ENCODE assay signal across 8 cellular contexts in genomic region chr12:54324617-54325441, GRCh38. TPM values are rescaled to one million over a fixed set of nuclear protein-coding genes. Genes with fewer than 3 reads are reported as not detected.
A peak's percentile ranks its signal among the peaks of the same experiment; 100 is the strongest.
DNase-seq lines count a peak whose midpoint lies in the region; ATAC-seq, FAIRE-seq and TF ChIP-seq lines count a peak whose summit lies in the region.

COPZ1 (plus strand) TSS chr12:54325131; CDS start chr12:54325164, 33 bp downstream.

- peaks cover 0 to 5% of the 10 kb centered on the region in 2 experiments; a peak in 1 of 4 replicates for H3K79me2 ChIP-seq in H1 (ENCODE audit: control insufficient read depth in 1 of 2, insufficient read depth in 2 of 2, low read length in 2 of 2)

- peak within 1 kb of the TSS; percentile 97 for H3K27ac Mint-ChIP-seq in memory B cell

- TF ChIP-seq CTCF in H1 (IDR thresholded peaks at IDR 0.05; ENCODE audit: control extremely low read depth in 1 of 3, insufficient read depth in 1 of 3, low read depth in 1 of 3, low read length in 3 of 3) = peak; percentile 57 to 89 (median 81)

- H2BK120ac ChIP-seq in H1 (replicated peaks; ENCODE audit: low read depth, low read length) = peak within 1 kb of the TSS; percentile 29

- 3% methylated on average over 34 of the region's 34 CpGs; no CpG with 5 or more reads in 1 of the 2 experiments for WGBS in H1 (ENCODE audit: extremely low coverage in 1 of 2, insufficient coverage in 1 of 2, insufficient read length in 1 of 2, insufficient replicate concordance in 2 of 2, low coverage in 1 of 2, low lambda C conversion rate in 2 of 2, missing lambda C conversion rate in 1 of 2), 2 experiments

- no peak within 1 kb of the TSS for H2AK5ac ChIP-seq in H1 (ENCODE audit: low read depth, low read length)

- H3K27me3 ChIP-seq in H1 (replicated peaks in 1 of 4; ENCODE audit: control insufficient read depth in 3 of 4, extremely low read depth in 1 of 4, insufficient read depth in 3 of 4, low read length in 3 of 4) = no peaks in the 10 kb centered on the region

- no peak within 1 kb of the TSS for H2BK15ac ChIP-seq in H1 (ENCODE audit: low read length)

- H3K36me3 Mint-ChIP-seq in memory B cell = no peaks in the 10 kb centered on the region

- no peaks in the 10 kb centered on the region for H3K9me3 Mint-ChIP-seq in memory B cell

- H3K4ac ChIP-seq in H1 (replicated peaks; ENCODE audit: insufficient read length, low read depth, low read length) = no peak within 1 kb of the TSS

- ATAC-seq in GM21367 (IDR thresholded peaks at IDR 0.05; ENCODE audit: unreplicated experiment) (peak; percentile 97), memory B cell (ENCODE audit: low read depth) (peak; percentile 93)

- H2AFZ ChIP-seq in H1 (ENCODE audit: low read length) = peak within 1 kb of the TSS; percentile 96

- no peaks in the 10 kb centered on the region for H3K27me3 Mint-ChIP-seq in memory B cell

- TF ChIP-seq POLR2A in H1 (IDR thresholded peaks at IDR 0.05; ENCODE audit: control extremely low read depth in 1 of 2, low read depth in 2 of 2, low read length in 2 of 2) = peak; percentile 54 to 87

- no peak within 1 kb of the TSS for H2BK20ac ChIP-seq in H1 (ENCODE audit: low read length)

- H3K4me1 Mint-ChIP-seq in memory B cell = peaks cover 17% of the 10 kb centered on the region

- peaks cover 3% of the 10 kb centered on the region; the same call in 1 of the 2 replicates for H3K79me1 ChIP-seq in H1 (ENCODE audit: low read depth, low read length)

- CTCF ChIA-PET in H1 (lab: Charles Lee; ENCODE audit: partially characterized antibody) = interaction anchor here (0.6 to 34.6 kb wide), 34 partner anchors 8 to 536 kb away, joined by 3 to 618 read pairs (median 5); partner anchors contain the start of genes CBX5, HNRNPA1 and NFE2

- peaks cover 4% of the 10 kb centered on the region; the same call in 1 of the 2 replicates for H3K23me2 ChIP-seq in H1 (ENCODE audit: low read depth, low read length)

- FAIRE-seq in HTR-8/SVneo (lab: Jason Lieb, UNC) (peak; percentile 81), H1 (lab: Jason Lieb, UNC) (peak; percentile 81)

- POLR2A ChIA-PET in H1 (lab: Charles Lee; ENCODE audit: partially characterized antibody) = interaction anchor here (0.6 to 16.2 kb wide), 26 partner anchors 9 to 97 kb away, joined by 3 to 166 read pairs (median 4); partner anchors contain the start of genes CBX5, HNRNPA1, ITGA5 and NFE2

- H4K91ac ChIP-seq in H1 (replicated peaks; ENCODE audit: insufficient read length, low read length) = no peak within 1 kb of the TSS

- peak within 1 kb of the TSS; percentile 53; the same call in 1 of the 2 replicates for H2BK12ac ChIP-seq in H1 (ENCODE audit: low read depth, low read length)

- peak within 1 kb of the TSS; percentile 82 for H2BK5ac ChIP-seq in H1 (ENCODE audit: low read depth, low read length)

- peak within 1 kb of the TSS; percentile 43 for H3K56ac ChIP-seq in H1 (replicated peaks; ENCODE audit: insufficient read length, low read depth, low read length)

- no peaks in the 10 kb centered on the region for H3K9me3 ChIP-seq in H1 (ENCODE audit: insufficient read depth in 2 of 2, low read depth in 1 of 2, low read length in 1 of 2)

- peaks cover 0 to 3% of the 10 kb centered on the region in 2 experiments for H4K20me1 ChIP-seq in H1 (replicated peaks in 1 of 2; ENCODE audit: control insufficient read depth in 1 of 2, insufficient read depth in 2 of 2, low read length in 2 of 2)

- H4K8ac ChIP-seq in H1 (ENCODE audit: extremely low read depth, insufficient read depth, low read length) = peak within 1 kb of the TSS; percentile 97

- DNase-seq in Caki2 (ENCODE audit: low read depth) (peak; percentile 100), HTR-8/SVneo (ENCODE audit: insufficient read length, low spot score) (peak; percentile 98), NOMO-1 treated with DMSO at 0.1 percent for 48 hours (lab: John Stamatoyannopoulos, UW; ENCODE audit: unreplicated experiment) (peak; percentile 99), H1 (ENCODE audit: low read depth in 1 of 2, low spot score in 2 of 2) (peak; percentile 87 to 97), memory B cell (ENCODE audit: low spot score in 2 of 2) (peak; percentile 81 to 89)
- peak; percentile 87 to 91 for DNase-seq in activated CD8-positive, alpha-beta memory T cell treated with anti-CD3 and anti-CD28 coated beads for 4 hours (ENCODE audit: low read depth in 2 of 2)
- DNase-seq in stimulated activated CD8-positive, alpha-beta memory T cell treated with anti-CD3 and anti-CD28 coated beads, Interleukin-12 subunit alpha, Interleukin-12 subunit beta, amount 100 ng/mL, for 24 hours (ENCODE audit: extremely low read depth) = peak; percentile 80

- in situ Hi-C loops in Caki2 (cut with HindIII; ENCODE audit: low pct_unique_long_range_greater_than_20kb, low sequenced_read_pairs) = no loop called here

- peaks cover 0 to 10% (median 4%) of the 10 kb centered on the region in 4 experiments; a peak in 2 of 7 replicates for H3K4me1 ChIP-seq in H1 (replicated peaks in 1 of 4; ENCODE audit: control insufficient read depth in 3 of 4, insufficient read depth in 4 of 4, low read length in 3 of 4)

- H3K14ac ChIP-seq in H1 (ENCODE audit: insufficient read length) = no peak within 1 kb of the TSS

- peak within 1 kb of the TSS; percentile 79 to 97 (median 88) for H3K4me3 ChIP-seq in H1 (ENCODE audit: extremely low read depth in 1 of 4, insufficient read depth in 2 of 4, low read depth in 3 of 4, low read length in 4 of 4)

- no peaks in the 10 kb centered on the region; a peak in 1 of 8 replicates for H3K36me3 ChIP-seq in H1 (ENCODE audit: control insufficient read depth in 2 of 4, insufficient read depth in 4 of 4, low read length in 3 of 4)

- peak within 1 kb of the TSS; percentile 51 for H3K18ac ChIP-seq in H1 (ENCODE audit: extremely low read depth, low read length)

- peak within 1 kb of the TSS; percentile 74 for H4K5ac ChIP-seq in H1 (ENCODE audit: insufficient read length, low read depth, low read length)

- peak within 1 kb of the TSS; percentile 77 to 97 (median 92) for H3K9ac ChIP-seq in H1 (replicated peaks in 1 of 4; ENCODE audit: extremely low read depth in 1 of 4, low read depth in 3 of 4, low read length in 3 of 4)

- peak within 1 kb of the TSS; percentile 64 to 95 for H3K4me2 ChIP-seq in H1 (ENCODE audit: insufficient read depth in 1 of 2, low read depth in 2 of 2, low read length in 2 of 2)

- TF ChIP-seq RAD21 in H1 (IDR thresholded peaks at IDR 0.05 in 1 of 2, conservative IDR thresholded peaks at IDR 0.05 in 1 of 2; ENCODE audit: low read depth in 2 of 2, low read length in 2 of 2) = peak; percentile 80 to 82

- peak within 1 kb of the TSS; percentile 83 for H3K27ac ChIP-seq in H1 (ENCODE audit: low read depth, low read length)

- peak within 1 kb of the TSS; percentile 95 for H3K4me3 Mint-ChIP-seq in memory B cell

- TF ChIP-seq EP300 in H1 (IDR thresholded peaks at IDR 0.05; ENCODE audit: borderline replicate concordance in 1 of 2, low read depth in 2 of 2, low read length in 2 of 2) = no peak

- H3K23ac ChIP-seq in H1 (ENCODE audit: insufficient read length) = no peak within 1 kb of the TSS

TF ChIP-seq in H1, 55 proteins besides CTCF, POLR2A, EP300 and RAD21 (continues in another document):
- TF ChIP-seq CREB1 (IDR thresholded peaks at IDR 0.05) = peak; percentile 79
- TF ChIP-seq ATF3 (IDR thresholded peaks at IDR 0.05; ENCODE audit: insufficient read depth, low read depth, low read length) = peak; percentile 73; the same call in 1 of the 2 replicates
- TF ChIP-seq KDM4A (IDR thresholded peaks at IDR 0.05; ENCODE audit: low read depth, low read length, severe bottlenecking) = no peak
- no peak for TF ChIP-seq FOSL1 (IDR thresholded peaks at IDR 0.05; ENCODE audit: insufficient read depth, low read depth, low read length)
- TF ChIP-seq EZH2 (IDR thresholded peaks at IDR 0.05; ENCODE audit: low read depth, low read length, severe bottlenecking) = no peak
- no peak for TF ChIP-seq BCL11A (IDR thresholded peaks at IDR 0.05; ENCODE audit: low read depth in 2 of 2, low read length in 2 of 2)
- peak; percentile 34; the same call in 1 of the 2 replicates for TF ChIP-seq JUND (IDR thresholded peaks at IDR 0.05; ENCODE audit: low read length)
- no peak for TF ChIP-seq CTBP2 (IDR thresholded peaks at IDR 0.05; ENCODE audit: borderline replicate concordance, insufficient read depth, insufficient read length, low read length)
- TF ChIP-seq CEBPB (IDR thresholded peaks at IDR 0.05; ENCODE audit: low read depth, low read length) = 0 out of 2 replicates have a peak, but pooled peaks have one; percentile 12
- TF ChIP-seq TEAD4 (IDR thresholded peaks at IDR 0.05; ENCODE audit: low read depth, low read length) = no peak
- no peak for TF ChIP-seq EGR1 (IDR thresholded peaks at IDR 0.05; ENCODE audit: borderline replicate concordance, low read depth, low read length)
- no peak for TF ChIP-seq ZNF274 (IDR thresholded peaks at IDR 0.05; ENCODE audit: borderline replicate concordance, extremely low read depth, low read length)
- TF ChIP-seq CBX5 (IDR thresholded peaks at IDR 0.05; ENCODE audit: low read depth, low read length) = no peak
- TF ChIP-seq SIX5 (IDR thresholded peaks at IDR 0.05; ENCODE audit: low read depth, low read length) = no peak
- peak; percentile 99 for TF ChIP-seq SP1 (IDR thresholded peaks at IDR 0.05; ENCODE audit: low read depth, low read length)
- TF ChIP-seq, protein P1, sequence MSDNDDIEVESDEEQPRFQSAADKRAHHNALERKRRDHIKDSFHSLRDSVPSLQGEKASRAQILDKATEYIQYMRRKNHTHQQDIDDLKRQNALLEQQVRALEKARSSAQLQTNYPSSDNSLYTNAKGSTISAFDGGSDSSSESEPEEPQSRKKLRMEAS (IDR thresholded peaks at IDR 0.05) = peak; percentile 37; the same call in 1 of the 2 replicates
- TF ChIP-seq SIRT6 (IDR thresholded peaks at IDR 0.05; ENCODE audit: low read length) = no peak
- no peak for TF ChIP-seq RXRA (IDR thresholded peaks at IDR 0.05; ENCODE audit: insufficient read depth, low read depth, low read length)

RNA-seq across cellular contexts. Expression of gene COPZ1, which starts in this region (rescaled TPM):
- total RNA-seq in Caki2 (2014; rRNA removed; shearing (Covaris generic); ENCODE audit: low replicate concordance) = 366 and 493 TPM in 2 replicates
- 94.2 and 103 TPM in 2 replicates for total RNA-seq in H1 (2021; fragmentation: NEBNext Ultra II Directional; extraction: Animal tissue kit (Norgen Biotek cat#: 25700))
- polyA plus RNA-seq in H1 (2011; rRNA removed) = 88.2 and 133 TPM in 2 replicates
- 103 TPM for polyA plus RNA-seq in H1 (2011; cell fraction: cytosol; rRNA removed)
- 56.0 TPM for polyA plus RNA-seq in H1 (2011; cell fraction: nucleus; rRNA removed)
- 114 to 158 TPM (median 123 TPM) in 4 replicates for polyA plus RNA-seq in H1 (2012, experiment 1 of 2)
- polyA plus RNA-seq in H1 (2012, experiment 2 of 2) = 287 TPM
- polyA plus RNA-seq in H1 (2013, experiment 1 of 2) = 73.3 TPM
- 80.0 TPM for polyA plus RNA-seq in H1 (2013, experiment 2 of 2)
- polyA minus RNA-seq in H1 (2011; rRNA and poly(A)+ RNA removed) = 71.3 and 86.2 TPM in 2 replicates
- polyA minus RNA-seq in H1 (2011; cell fraction: cytosol; rRNA and poly(A)+ RNA removed) = 68.3 TPM
- 27.2 TPM for polyA minus RNA-seq in H1 (2011; cell fraction: nucleus; rRNA and poly(A)+ RNA removed)

Comparison
In these comparisons a context has a peak if more than half of its experiments do, and no peak if none do; other contexts are left out.
1. Peak in every context shown above with its lines: DNase-seq, ATAC-seq, H3K4me3 ChIP-seq and H3K27ac ChIP-seq.